32 cellular contexts compared by ENCODE assay signal in genomic region chr15:89668174-89668573, GRCh38. TPM values are rescaled to one million over a fixed set of nuclear protein-coding genes. Genes with fewer than 3 reads are reported as not detected.
"Had no signal": no experiment of that assay in that cellular context is flagged by ENCODE, and none has a peak within 500 bp of the region (broad histone marks: within the 10 kb centered on the region; RNA-seq: fewer than 3 reads in every experiment).

No MANE protein-coding gene starts in this region.

- H3K36me3 ChIP-seq: colonic mucosa, esophagus squamous epithelium, gastrocnemius medialis, heart right ventricle, left lung, lower lobe of right lung had no signal

- ATAC-seq: effector memory CD8-positive, alpha-beta T cell; esophagus mucosa; gastrocnemius medialis; heart right ventricle; left cardiac atrium; left lung; left ventricle myocardium superior; lower lobe of right lung; mucosa of descending colon had no signal

- H3K9me3 Mint-ChIP-seq: dendritic cell treated with granulocyte-macrophage colony-stimulating factor and Interleukin-4, amounts not matched to agents 40 ng/mL and 50 ng/mL, for 4 days; effector memory CD8-positive, alpha-beta T cell; endodermal cell; mesothelial cell of epicardium had no signal

- H3K4me3 Mint-ChIP-seq: dendritic cell treated with granulocyte-macrophage colony-stimulating factor and Interleukin-4, amounts not matched to agents 40 ng/mL and 50 ng/mL, for 4 days; effector memory CD8-positive, alpha-beta T cell; endodermal cell; naive B cell had no signal

- FAIRE-seq: endometrium, islet of Langerhans, keratinocyte had no signal

- H3K4me1 ChIP-seq: colonic mucosa had no signal

- H3K27ac Mint-ChIP-seq: dendritic cell treated with granulocyte-macrophage colony-stimulating factor and Interleukin-4, amounts not matched to agents 40 ng/mL and 50 ng/mL, for 4 days; effector memory CD8-positive, alpha-beta T cell; endodermal cell; mesothelial cell of epicardium; naive B cell had no signal

- H3K4me3 ChIP-seq: colonic mucosa, esophagus squamous epithelium, gastrocnemius medialis, heart right ventricle, left lung, lower lobe of right lung, mucosa of descending colon had no signal

- H3K9me3 ChIP-seq: colonic mucosa, esophagus squamous epithelium, gastrocnemius medialis, heart right ventricle, left lung, lower lobe of right lung, mucosa of descending colon had no signal

- H3K27ac ChIP-seq: colonic mucosa, epithelial cell of prostate, esophagus squamous epithelium, gastrocnemius medialis, heart right ventricle, left lung, lower lobe of right lung had no signal

- H3K27me3 ChIP-seq: colonic mucosa, gastrocnemius medialis had no signal

- H3K36me3 Mint-ChIP-seq: mesothelial cell of epicardium, naive B cell had no signal

- DNase-seq: colonic mucosa; cortex of kidney; effector CD8-positive, alpha-beta T cell; effector memory CD8-positive, alpha-beta T cell; endodermal cell; erythroblast; esophagus squamous epithelium; foreskin fibroblast; foreskin melanocyte; gastrocnemius medialis; glutamatergic neuron; head of caudate nucleus; heart right ventricle; hippocampal formation; left cardiac atrium; left lung; left ventricle myocardium superior; lower lobe of right lung; mesenchymal stem cell; mucosa of descending colon; naive B cell had no signal

RNA-seq across cellular contexts. Expression of gene PLIN1, which starts 11.0 kb away (rescaled TPM):
- total RNA-seq: dermis microvascular lymphatic vessel endothelial cell had no signal

RNA-seq across cellular contexts. Expression of gene WDR93, which starts 22.4 kb away (rescaled TPM):
- total RNA-seq: dermis microvascular lymphatic vessel endothelial cell, esophagus mucosa, esophagus squamous epithelium, gastrocnemius medialis, glomerular endothelial cell, left cardiac atrium, left ventricle myocardium superior, lung microvascular endothelial cell, myocyte had no signal
